Comparison of ENCODE assay signal across 10 cellular contexts in genomic region chr9:14348241-14349140, GRCh38. TPM values are rescaled to one million over a fixed set of nuclear protein-coding genes. Genes with fewer than 3 reads are reported as not detected.
DNase-seq lines count a peak whose midpoint lies in the region; ATAC-seq, FAIRE-seq and TF ChIP-seq lines count a peak whose summit lies in the region.
"Had no signal": no experiment of that assay in that cellular context is flagged by ENCODE, and none has a peak within 500 bp of the region (broad histone marks: within the 10 kb centered on the region; RNA-seq: fewer than 3 reads in every experiment).

No MANE protein-coding gene starts in this region.

- H3K4me1 ChIP-seq in endothelial cell of umbilical vein (ENCODE audit: control insufficient read depth, extremely low read depth, insufficient read depth, low read length) (peaks cover 63% of the 10 kb centered on the region), lung (ENCODE audit: control insufficient read depth in 2 of 2, insufficient read depth in 2 of 2, low read length in 2 of 2) (peaks cover 6% of the 10 kb centered on the region in 2 donors), thyroid gland (peaks cover 37 to 40% of the 10 kb centered on the region in 2 donors)

- H3K9ac ChIP-seq in endothelial cell of umbilical vein (replicated peaks; ENCODE audit: extremely low read depth, insufficient read depth, low read length): peak overlapping the region; percentile 66

- no TSS peak for BruUV-seq in endothelial cell of umbilical vein (replicated peaks; lab: Mats Ljungman, UMichigan)

- POLR2A ChIA-PET in endothelial cell of umbilical vein (lab: Charles Lee): interaction anchor here (0.7 to 1.1 kb wide), 3 partner anchors 24 to 34 kb away, joined by 3 to 5 read pairs (median 4); no protein-coding TSS in a partner anchor

- H3K27me3 ChIP-seq in endothelial cell of umbilical vein (ENCODE audit: control insufficient read depth in 2 of 2, insufficient read depth in 2 of 2, low read length in 2 of 2) (no peaks in the 10 kb centered on the region), lung (ENCODE audit: control insufficient read depth, insufficient read depth) (no peaks in the 10 kb centered on the region), thyroid gland (peaks cover 12% of the 10 kb centered on the region)

- dilution Hi-C loops in endothelial cell of umbilical vein (cut with MboI; ENCODE audit: extremely low pct_ligation_motif_present, low sequenced_read_pairs): no loop called here

- TF ChIP-seq POLR2A in endothelial cell of umbilical vein (IDR thresholded peaks at IDR 0.05; ENCODE audit: low read depth, low read length) (no peak), thyroid gland (IDR thresholded peaks at IDR 0.05) (peak in 1 of 2 donors; percentile 19)

- peak overlapping the region; percentile 83 for H3K4me2 ChIP-seq in endothelial cell of umbilical vein (ENCODE audit: insufficient read depth, low read length)

- H3K36me3 ChIP-seq in endothelial cell of umbilical vein (ENCODE audit: control insufficient read depth in 2 of 2, extremely low read depth in 1 of 2, insufficient read depth in 2 of 2, low read length in 2 of 2) (no peaks in the 10 kb centered on the region), lung (ENCODE audit: control insufficient read depth in 2 of 2, insufficient read depth in 2 of 2, low read length in 2 of 2) (no peaks in the 10 kb centered on the region), thyroid gland (no peaks in the 10 kb centered on the region)

- intact Hi-C loops in endothelial cell of umbilical vein (cut with micrococcal nuclease) (loop anchor here (1.0 kb wide), 3 partner anchors 26 to 921 kb away; partner anchors contain the start of gene NFIB), thyroid gland (cut with DNase I) (loop anchor here (5.0 kb wide), 1 partner anchor 36 kb away; the partner anchor contains the start of gene NFIB)

- CTCF ChIA-PET in endothelial cell of umbilical vein (lab: Charles Lee): interaction anchor here (0.9 to 2.3 kb wide), 9 partner anchors 11 to 85 kb away, joined by 3 to 7 read pairs (median 4); no protein-coding TSS in a partner anchor

- H3K4me3 ChIP-seq in endothelial cell of umbilical vein (replicated peaks in 1 of 3; ENCODE audit: insufficient read depth in 1 of 3, low read depth in 1 of 3, low read length in 3 of 3) (peak overlapping the region in 2 of 3 experiments; percentile 48 to 57), lung (peak overlapping the region; percentile 43), thyroid gland (replicated peaks in 1 of 3) (peak overlapping the region in 2 of 3 donors; percentile 32 to 65)

- H3K9me3 ChIP-seq in endothelial cell of umbilical vein (replicated peaks; ENCODE audit: control insufficient read depth, insufficient read depth, low read length): no peaks in the 10 kb centered on the region
- H3K9me3 ChIP-seq in lung (ENCODE audit: control insufficient read depth in 2 of 2, insufficient read depth in 1 of 2, low read length in 1 of 2): no peaks in the 10 kb centered on the region
- no peaks in the 10 kb centered on the region for H3K9me3 ChIP-seq in thyroid gland

- H2AFZ ChIP-seq in endothelial cell of umbilical vein (ENCODE audit: low read depth, low read length): peak overlapping the region; percentile 92

- 3 to 7% methylated on average over 45 of the region's 45 CpGs for WGBS in lung, 2 donors
- 4 to 6% methylated on average over 43 of the region's 45 CpGs for WGBS in thyroid gland, 2 donors

- DNase-seq in DMS53 (lab: John Stamatoyannopoulos, UW) (peak; percentile 57), DMS53 treated with DMSO at 0.1 percent for 48 hours (lab: John Stamatoyannopoulos, UW; ENCODE audit: unreplicated experiment) (no peak), endothelial cell of umbilical vein (ENCODE audit: low read depth, low spot score) (peak; percentile 52), lung (ENCODE audit: low spot score) (no peak), thyroid gland (peak; percentile 36 to 54), NCI-H2107 (lab: John Stamatoyannopoulos, UW) (no peak)
- DNase-seq: NCI-H2171 had no signal

- ATAC-seq in lung (ENCODE audit: insufficient read depth, low FRiP score): no peak
- no peak for ATAC-seq in HG03520 (IDR thresholded peaks at IDR 0.05; ENCODE audit: unreplicated experiment)
- no peak for ATAC-seq in GM21825 (IDR thresholded peaks at IDR 0.05; ENCODE audit: unreplicated experiment)
- ATAC-seq: activated naive CD4-positive, alpha-beta T cell treated with anti-CD3 and anti-CD28 coated beads, Interleukin-2, amount 50 U/mL, for 72 hours had no signal

- H3K27ac ChIP-seq in endothelial cell of umbilical vein (ENCODE audit: insufficient read depth, low read depth, low read length) (no peak overlapping the region), lung (ENCODE audit: low read depth in 1 of 2, low read length in 1 of 2) (peak overlapping the region; percentile 87 to 90), thyroid gland (peak overlapping the region; percentile 71 to 76 (median 74))

- no peaks in the 10 kb centered on the region for H4K20me1 ChIP-seq in endothelial cell of umbilical vein (replicated peaks; ENCODE audit: control insufficient read depth, extremely low read depth, insufficient read depth, low read length)

- no peaks in the 10 kb centered on the region for H3K79me2 ChIP-seq in endothelial cell of umbilical vein (ENCODE audit: control insufficient read depth, insufficient read depth, low read length)

- H3K9me1 ChIP-seq in endothelial cell of umbilical vein (replicated peaks; ENCODE audit: control insufficient read depth, extremely low read depth, insufficient read depth, low read length): no peaks in the 10 kb centered on the region

- TF ChIP-seq CTCF in endothelial cell of umbilical vein (IDR thresholded peaks at IDR 0.05; ENCODE audit: extremely low read depth in 1 of 2, insufficient read depth in 1 of 2, low read depth in 1 of 2, low read length in 2 of 2) (no peak), lung (IDR thresholded peaks at IDR 0.05; ENCODE audit: control extremely low read depth, extremely low read depth) (no peak), thyroid gland (IDR thresholded peaks at IDR 0.05) (no peak)

- peak; percentile 44 for FAIRE-seq in endothelial cell of umbilical vein (lab: Jason Lieb, UNC)

TF ChIP-seq in endothelial cell of umbilical vein, 7 proteins besides CTCF, POLR2A, EP300 and RAD21:
- TF ChIP-seq GATA2 (IDR thresholded peaks at IDR 0.05; ENCODE audit: insufficient read depth, insufficient read length, low read depth, low read length): no peak
- TF ChIP-seq EZH2 (IDR thresholded peaks at IDR 0.05; ENCODE audit: borderline replicate concordance, low read depth, low read length, severe bottlenecking): no peak
- TF ChIP-seq MYC (IDR thresholded peaks at IDR 0.05; ENCODE audit: low read depth, low read length): no peak
TF ChIP-seq in endothelial cell of umbilical vein: peak in this region for 0.

RNA-seq across cellular contexts. Expression of gene NFIB, which starts 34.5 kb away (rescaled TPM):
- total RNA-seq in endothelial cell of umbilical vein: 160 and 174 TPM in 2 replicates
- polyA plus RNA-seq in endothelial cell of umbilical vein: 23.4 and 26.4 TPM in 2 replicates
- polyA plus RNA-seq in endothelial cell of umbilical vein (2011; cell fraction: cytosol; rRNA removed): 37.4 and 43.7 TPM in 2 replicates
- polyA plus RNA-seq in endothelial cell of umbilical vein (2011; cell fraction: nucleus; rRNA removed): 154 and 187 TPM in 2 replicates
- 57.7 and 61.6 TPM in 2 replicates for polyA plus RNA-seq in endothelial cell of umbilical vein (2012)
- polyA minus RNA-seq in endothelial cell of umbilical vein: 232 and 242 TPM in 2 replicates
- polyA minus RNA-seq in endothelial cell of umbilical vein (2011; cell fraction: cytosol; rRNA and poly(A)+ RNA removed): 21.1 TPM
- polyA minus RNA-seq in endothelial cell of umbilical vein (2011; cell fraction: nucleus; rRNA and poly(A)+ RNA removed): 402 and 529 TPM in 2 replicates
- 100 to 1,000 TPM in 1 of 2 donors, 10 to 100 TPM in 1; 89.2 to 189 TPM for total RNA-seq in lung
- polyA plus RNA-seq in lung: 10 to 100 TPM in 1 of 2 donors, 1 to 10 TPM in 1; 7.3 to 12.7 TPM
- 100 to 1,000 TPM in 3 of 4 donors, 10 to 100 TPM in 1; 57.9 to 144 (median 125) TPM for total RNA-seq in thyroid gland
- total RNA-seq: activated naive CD4-positive, alpha-beta T cell treated with anti-CD3 and anti-CD28 coated beads, Interleukin-2, amount 50 U/mL, for 72 hours had no signal

Comparison
In these comparisons a context has a peak if more than half of its experiments do, and no peak if none do; other contexts are left out.
1. DNase-seq: peak in DMS53 (single experiment), endothelial cell of umbilical vein (single experiment) and thyroid gland (2 of 2); none in DMS53 treated with DMSO at 0.1 percent for 48 hours (single experiment), lung (single experiment) and NCI-H2107 (single experiment).
2. Peak in every context shown above with its lines, with median percentiles within 50 percentile points of each other: H3K4me3 ChIP-seq.